ENCODE assay signal across 25 cellular contexts in the genomic region with DNA sequence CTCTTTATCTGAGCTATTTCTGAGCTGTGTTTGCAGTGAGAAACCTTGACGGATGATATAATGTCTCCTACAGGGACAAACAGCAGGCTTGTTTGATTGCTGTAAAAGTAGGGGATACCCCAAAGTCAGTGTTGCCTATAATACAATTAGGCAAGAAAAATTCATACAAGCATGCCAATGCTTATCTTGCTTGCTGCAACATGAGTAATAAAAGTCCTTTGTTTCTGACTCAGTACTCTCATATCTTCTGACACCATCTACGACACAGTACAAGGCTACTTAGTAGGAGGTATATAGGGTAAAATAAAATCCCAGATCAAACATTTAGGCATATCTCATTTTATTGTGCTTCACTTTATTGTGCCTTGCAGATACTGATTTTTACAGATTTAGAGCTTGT. TPM values are rescaled to one million over a fixed set of nuclear protein-coding genes. Genes with fewer than 3 reads are reported as not detected.
DNase-seq lines count a peak whose midpoint lies in the region; ATAC-seq and TF ChIP-seq lines count a peak whose summit lies in the region.
"Had no signal": no experiment of that assay in that cellular context is flagged by ENCODE, and none has a peak within 500 bp of the region (broad histone marks: within the 10 kb centered on the region; RNA-seq: fewer than 3 reads in every experiment).

No MANE protein-coding gene starts in this region.

- 80% methylated on average over 2 of the region's 2 CpGs; no CpG with 5 or more reads in 1 of the 2 donors for WGBS in gastroesophageal sphincter (ENCODE audit: low coverage in 1 of 2), 2 donors

- no peak overlapping the region for H3K4me3 Mint-ChIP-seq in activated CD8-positive, alpha-beta memory T cell treated with anti-CD3 and anti-CD28 coated beads, Interleukin-2, amount 10 ng/mL, durations not matched to agents 7 days and 5 days
- H3K4me3 Mint-ChIP-seq in stimulated activated naive B cell treated with anti-CD40 and anti-IgM and Interleukin-4, amounts not matched to agents 10 μg/mL and 1 μg/mL and 100 μg/mL, for 72 hours = no peak overlapping the region
- H3K4me3 Mint-ChIP-seq: activated CD8-positive, alpha-beta T cell treated with anti-CD3 and anti-CD28 coated beads, Interleukin-2, amount 10 ng/mL, durations not matched to agents 7 days and 5 days; activated naive CD8-positive, alpha-beta T cell treated with anti-CD3 and anti-CD28 coated beads, Interleukin-2, amount 50 U/mL, for 24 hours; CD8-positive, alpha-beta memory T cell; T-helper 1 cell treated with Interleukin-12 subunit alpha and Interleukin-12 subunit beta and Interleukin-4 antibody, amounts not matched to agents 30 μg/mL and 1 μg/mL, for 36 hours had no signal

- no peak overlapping the region for H3K27ac ChIP-seq in gastroesophageal sphincter
- H3K27ac ChIP-seq: dorsolateral prefrontal cortex, left ventricle myocardium inferior, PC-9, SJCRH30, spleen, testis had no signal

- no peak overlapping the region for H3K27ac Mint-ChIP-seq in activated CD8-positive, alpha-beta memory T cell treated with anti-CD3 and anti-CD28 coated beads, Interleukin-2, amount 10 ng/mL, durations not matched to agents 7 days and 5 days
- no peak overlapping the region for H3K27ac Mint-ChIP-seq in stimulated activated naive B cell treated with anti-CD40 and anti-IgM and Interleukin-4, amounts not matched to agents 10 μg/mL and 1 μg/mL and 100 μg/mL, for 72 hours
- H3K27ac Mint-ChIP-seq: activated CD8-positive, alpha-beta T cell treated with anti-CD3 and anti-CD28 coated beads, Interleukin-2, amount 10 ng/mL, durations not matched to agents 7 days and 5 days; activated naive CD8-positive, alpha-beta T cell treated with anti-CD3 and anti-CD28 coated beads, Interleukin-2, amount 50 U/mL, for 24 hours; activated T-helper 2 cell treated with anti-CD3 and anti-CD28 coated beads, Interferon-gamma antibody, Interleukin-2, Interleukin-4, amounts not matched to agents 10 μg/mL and 5 μg/mL and 100 μg/mL, durations not matched to agents 14 hours and 24 hours and 36 hours; CD8-positive, alpha-beta memory T cell; T-helper 1 cell treated with Interleukin-12 subunit alpha and Interleukin-12 subunit beta and Interleukin-4 antibody, amounts not matched to agents 30 μg/mL and 1 μg/mL, for 36 hours had no signal

- no peak for TF ChIP-seq EP300 in gastroesophageal sphincter (IDR thresholded peaks at IDR 0.05)

- no peaks in the 10 kb centered on the region for H3K27me3 Mint-ChIP-seq in activated CD8-positive, alpha-beta memory T cell treated with anti-CD3 and anti-CD28 coated beads, Interleukin-2, amount 10 ng/mL, durations not matched to agents 7 days and 5 days
- no peaks in the 10 kb centered on the region for H3K27me3 Mint-ChIP-seq in stimulated activated naive B cell treated with anti-CD40 and anti-IgM and Interleukin-4, amounts not matched to agents 10 μg/mL and 1 μg/mL and 100 μg/mL, for 72 hours
- H3K27me3 Mint-ChIP-seq: activated naive CD8-positive, alpha-beta T cell treated with anti-CD3 and anti-CD28 coated beads, Interleukin-2, amount 50 U/mL, for 24 hours; CD8-positive, alpha-beta memory T cell had no signal

- no peaks in the 10 kb centered on the region for H3K36me3 Mint-ChIP-seq in activated CD8-positive, alpha-beta memory T cell treated with anti-CD3 and anti-CD28 coated beads, Interleukin-2, amount 10 ng/mL, durations not matched to agents 7 days and 5 days
- no peaks in the 10 kb centered on the region for H3K36me3 Mint-ChIP-seq in stimulated activated naive B cell treated with anti-CD40 and anti-IgM and Interleukin-4, amounts not matched to agents 10 μg/mL and 1 μg/mL and 100 μg/mL, for 72 hours
- H3K36me3 Mint-ChIP-seq: CD8-positive, alpha-beta memory T cell had no signal

- H3K4me1 ChIP-seq in gastroesophageal sphincter = no peaks in the 10 kb centered on the region
- H3K4me1 ChIP-seq: SJCRH30, spleen, testis had no signal

- TF ChIP-seq CTCF in gastroesophageal sphincter (IDR thresholded peaks at IDR 0.05) = no peak

- ATAC-seq in GM18517 (IDR thresholded peaks at IDR 0.05; ENCODE audit: unreplicated experiment) = peak; percentile 62
- peak; percentile 57 for ATAC-seq in GM19395 (IDR thresholded peaks at IDR 0.05; ENCODE audit: unreplicated experiment)
- peak; percentile 84 for ATAC-seq in HG02852 (IDR thresholded peaks at IDR 0.05; ENCODE audit: unreplicated experiment)
- ATAC-seq in HG03520 (IDR thresholded peaks at IDR 0.05; ENCODE audit: unreplicated experiment) = peak; percentile 60
- no peak for ATAC-seq in activated CD8-positive, alpha-beta memory T cell treated with anti-CD3 and anti-CD28 coated beads, Interleukin-2, amount 10 ng/mL, durations not matched to agents 7 days and 5 days
- ATAC-seq in stimulated activated naive B cell treated with anti-CD40 and anti-IgM and Interleukin-4, amounts not matched to agents 10 μg/mL and 1 μg/mL and 100 μg/mL, for 72 hours (replicated peaks) = no peak
- no peak for ATAC-seq in gastroesophageal sphincter
- ATAC-seq: activated CD8-positive, alpha-beta T cell treated with anti-CD3 and anti-CD28 coated beads, Interleukin-2, amount 10 ng/mL, durations not matched to agents 7 days and 5 days; activated naive CD8-positive, alpha-beta T cell treated with anti-CD3 and anti-CD28 coated beads, Interleukin-2, amount 50 U/mL, for 24 hours; HCT116; mucosa of descending colon had no signal

- H3K4me1 Mint-ChIP-seq in activated CD8-positive, alpha-beta memory T cell treated with anti-CD3 and anti-CD28 coated beads, Interleukin-2, amount 10 ng/mL, durations not matched to agents 7 days and 5 days = no peaks in the 10 kb centered on the region
- no peaks in the 10 kb centered on the region for H3K4me1 Mint-ChIP-seq in stimulated activated naive B cell treated with anti-CD40 and anti-IgM and Interleukin-4, amounts not matched to agents 10 μg/mL and 1 μg/mL and 100 μg/mL, for 72 hours
- H3K4me1 Mint-ChIP-seq: activated naive CD8-positive, alpha-beta T cell treated with anti-CD3 and anti-CD28 coated beads, Interleukin-2, amount 50 U/mL, for 24 hours; CD8-positive, alpha-beta memory T cell had no signal

- DNase-seq in NCI-H748 (lab: John Stamatoyannopoulos, UW; ENCODE audit: unreplicated experiment) = no peak
- no peak for DNase-seq in activated CD8-positive, alpha-beta memory T cell treated with anti-CD3 and anti-CD28 coated beads, Interleukin-2, amount 10 ng/mL, durations not matched to agents 7 days and 5 days
- DNase-seq in stimulated activated naive B cell treated with anti-CD40 and anti-IgM and Interleukin-4, amounts not matched to agents 10 μg/mL and 1 μg/mL and 100 μg/mL, for 72 hours = no peak
- DNase-seq: activated CD8-positive, alpha-beta T cell treated with anti-CD3 and anti-CD28 coated beads, Interleukin-2, amount 10 ng/mL, durations not matched to agents 7 days and 5 days; activated naive CD8-positive, alpha-beta T cell treated with anti-CD3 and anti-CD28 coated beads, Interleukin-2, amount 50 U/mL, for 24 hours; CD8-positive, alpha-beta memory T cell; DMS79; dorsolateral prefrontal cortex; Karpas-422; left ventricle myocardium inferior; mucosa of descending colon; NCI-H1092 treated with DMSO at 0.1 percent for 48 hours; NCI-H69; PC-9; SJCRH30; spleen; testis had no signal

- H3K4me3 ChIP-seq in gastroesophageal sphincter = no peak overlapping the region
- H3K4me3 ChIP-seq: dorsolateral prefrontal cortex, left ventricle myocardium inferior, mucosa of descending colon, PC-9, SJCRH30, spleen, testis had no signal

- H3K27me3 ChIP-seq in gastroesophageal sphincter = no peaks in the 10 kb centered on the region
- H3K27me3 ChIP-seq: dorsolateral prefrontal cortex, SJCRH30, spleen, testis had no signal

- CTCF ChIA-PET in activated CD8-positive, alpha-beta memory T cell treated with anti-CD3 and anti-CD28 coated beads, Interleukin-2, amount 10 ng/mL, durations not matched to agents 7 days and 5 days (lab: Charles Lee) = no interaction called here

- no peaks in the 10 kb centered on the region for H3K9me3 ChIP-seq in gastroesophageal sphincter
- H3K9me3 ChIP-seq: left ventricle myocardium inferior, mucosa of descending colon, SJCRH30, spleen, testis had no signal

- no peak for TF ChIP-seq POLR2A in gastroesophageal sphincter (IDR thresholded peaks at IDR 0.05)

- no peaks in the 10 kb centered on the region for H3K36me3 ChIP-seq in gastroesophageal sphincter
- H3K36me3 ChIP-seq: left ventricle myocardium inferior, SJCRH30, spleen had no signal

- H3K9me3 Mint-ChIP-seq in activated CD8-positive, alpha-beta memory T cell treated with anti-CD3 and anti-CD28 coated beads, Interleukin-2, amount 10 ng/mL, durations not matched to agents 7 days and 5 days (ENCODE audit: low read depth) = no peaks in the 10 kb centered on the region
- H3K9me3 Mint-ChIP-seq in stimulated activated naive B cell treated with anti-CD40 and anti-IgM and Interleukin-4, amounts not matched to agents 10 μg/mL and 1 μg/mL and 100 μg/mL, for 72 hours = no peaks in the 10 kb centered on the region
- H3K9me3 Mint-ChIP-seq: activated naive CD8-positive, alpha-beta T cell treated with anti-CD3 and anti-CD28 coated beads, Interleukin-2, amount 50 U/mL, for 24 hours; activated T-helper 2 cell treated with anti-CD3 and anti-CD28 coated beads, Interferon-gamma antibody, Interleukin-2, Interleukin-4, amounts not matched to agents 10 μg/mL and 5 μg/mL and 100 μg/mL, durations not matched to agents 14 hours and 24 hours and 36 hours; T-helper 1 cell treated with Interleukin-12 subunit alpha and Interleukin-12 subunit beta and Interleukin-4 antibody, amounts not matched to agents 30 μg/mL and 1 μg/mL, for 36 hours had no signal

RNA-seq across cellular contexts. Expression of a gene that starts 33.0 kb away (rescaled TPM):
- total RNA-seq in activated CD8-positive, alpha-beta memory T cell treated with anti-CD3 and anti-CD28 coated beads, Interleukin-2, amount 10 ng/mL, durations not matched to agents 7 days and 5 days = not detected
- under 1 TPM; 0.16 to 0.92 (median 0.50) TPM for total RNA-seq in gastroesophageal sphincter
- total RNA-seq: activated CD8-positive, alpha-beta T cell treated with anti-CD3 and anti-CD28 coated beads, Interleukin-2, amount 10 ng/mL, durations not matched to agents 7 days and 5 days; activated T-helper 2 cell treated with anti-CD3 and anti-CD28 coated beads, Interferon-gamma antibody, Interleukin-2, Interleukin-4, amounts not matched to agents 10 μg/mL and 5 μg/mL and 100 μg/mL, durations not matched to agents 14 hours and 24 hours and 36 hours; CD8-positive, alpha-beta memory T cell; PC-9 had no signal

Comparison
In these comparisons a context has a peak if more than half of its experiments do, and no peak if none do; other contexts are left out.
1. ATAC-seq: peak in GM18517 (single experiment), GM19395 (single experiment), HG02852 (single experiment) and HG03520 (single experiment); none in activated CD8-positive, alpha-beta memory T cell treated with anti-CD3 and anti-CD28 coated beads, Interleukin-2, amount 10 ng/mL, durations not matched to agents 7 days and 5 days (single experiment), stimulated activated naive B cell treated with anti-CD40 and anti-IgM and Interleukin-4, amounts not matched to agents 10 μg/mL and 1 μg/mL and 100 μg/mL, for 72 hours (0 of 2) and gastroesophageal sphincter (single experiment).